1 cellular context compared by ENCODE assay signal in the genomic region with DNA sequence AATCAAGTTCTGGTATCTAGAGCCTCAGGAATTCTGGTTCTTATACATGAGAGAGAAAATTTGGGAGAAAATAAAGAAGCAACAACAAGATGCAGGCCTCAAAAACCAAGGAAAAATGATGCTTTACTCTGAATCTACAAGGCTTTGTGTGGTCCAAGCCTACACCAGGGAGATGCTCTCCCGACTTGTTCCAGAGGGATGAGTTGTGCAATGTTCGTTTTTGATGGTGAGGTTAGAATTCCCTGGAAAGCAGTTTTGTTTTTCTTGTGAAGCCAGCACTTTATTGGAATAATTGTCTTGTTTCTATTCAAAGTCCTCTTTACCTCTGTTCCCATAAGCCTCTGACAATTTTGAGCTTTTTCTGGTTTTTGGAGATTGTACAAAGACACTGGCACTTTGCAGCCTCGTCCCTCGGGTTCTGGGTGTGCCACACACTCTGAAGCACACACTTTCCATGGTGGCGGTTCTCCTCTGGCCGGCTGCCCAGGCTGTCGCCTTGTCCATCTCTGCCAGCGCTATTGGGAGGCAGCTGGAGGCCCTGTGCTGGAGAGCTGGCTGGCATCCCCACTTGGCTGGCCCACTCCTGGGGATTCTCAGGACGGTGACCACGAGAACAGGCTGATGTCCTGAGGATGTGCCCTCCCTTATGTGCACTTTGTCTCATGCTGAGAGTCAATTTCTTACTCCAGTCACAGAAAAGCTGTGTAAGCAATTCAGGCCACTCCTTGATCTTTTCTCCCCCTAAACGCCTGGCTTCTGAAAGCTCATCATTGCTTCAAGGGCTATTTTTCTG.
TF ChIP-seq lines count a peak whose summit lies in the region.

No MANE protein-coding gene starts in this region.

TF ChIP-seq in HepG2, 621 proteins besides CTCF, POLR2A, EP300 and RAD21:
- TF ChIP-seq, protein P1, sequence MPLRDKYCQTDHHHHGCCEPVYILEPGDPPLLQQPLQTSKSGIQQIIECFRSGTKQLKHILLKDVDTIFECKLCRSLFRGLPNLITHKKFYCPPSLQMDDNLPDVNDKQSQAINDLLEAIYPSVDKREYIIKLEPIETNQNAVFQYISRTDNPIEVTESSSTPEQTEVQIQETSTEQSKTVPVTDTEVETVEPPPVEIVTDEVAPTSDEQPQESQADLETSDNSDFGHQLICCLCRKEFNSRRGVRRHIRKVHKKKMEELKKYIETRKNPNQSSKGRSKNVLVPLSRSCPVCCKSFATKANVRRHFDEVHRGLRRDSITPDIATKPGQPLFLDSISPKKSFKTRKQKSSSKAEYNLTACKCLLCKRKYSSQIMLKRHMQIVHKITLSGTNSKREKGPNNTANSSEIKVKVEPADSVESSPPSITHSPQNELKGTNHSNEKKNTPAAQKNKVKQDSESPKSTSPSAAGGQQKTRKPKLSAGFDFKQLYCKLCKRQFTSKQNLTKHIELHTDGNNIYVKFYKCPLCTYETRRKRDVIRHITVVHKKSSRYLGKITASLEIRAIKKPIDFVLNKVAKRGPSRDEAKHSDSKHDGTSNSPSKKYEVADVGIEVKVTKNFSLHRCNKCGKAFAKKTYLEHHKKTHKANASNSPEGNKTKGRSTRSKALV (CRISPR knock-in tag; IDR thresholded peaks at IDR 0.05) = no peak
- peak; percentile 49; the same call in 1 of the 2 replicates for TF ChIP-seq BCL6 (CRISPR knock-in tag; IDR thresholded peaks at IDR 0.05)
- TF ChIP-seq MAFK (conservative IDR thresholded peaks at IDR 0.05 in 1 of 2, IDR thresholded peaks at IDR 0.05 in 1 of 2; ENCODE audit: low read length in 2 of 2) = peak; percentile 64 to 72; a peak in 3 of 4 replicates
- TF ChIP-seq MNT (IDR thresholded peaks at IDR 0.05) = no peak
- peak; percentile 28; the same call in 1 of the 2 replicates for TF ChIP-seq CEBPB (IDR thresholded peaks at IDR 0.05; ENCODE audit: borderline replicate concordance, low read depth, low read length)
- TF ChIP-seq MAFF (IDR thresholded peaks at IDR 0.05; ENCODE audit: low read depth, low read length) = peak; percentile 39; the same call in 1 of the 2 replicates
- no peak for TF ChIP-seq KDM4B (CRISPR knock-in tag; IDR thresholded peaks at IDR 0.05)
- no peak for TF ChIP-seq ZNF274 (CRISPR knock-in tag; IDR thresholded peaks at IDR 0.05)
